ENCODE assay signal across 11 cellular contexts in the genomic region with DNA sequence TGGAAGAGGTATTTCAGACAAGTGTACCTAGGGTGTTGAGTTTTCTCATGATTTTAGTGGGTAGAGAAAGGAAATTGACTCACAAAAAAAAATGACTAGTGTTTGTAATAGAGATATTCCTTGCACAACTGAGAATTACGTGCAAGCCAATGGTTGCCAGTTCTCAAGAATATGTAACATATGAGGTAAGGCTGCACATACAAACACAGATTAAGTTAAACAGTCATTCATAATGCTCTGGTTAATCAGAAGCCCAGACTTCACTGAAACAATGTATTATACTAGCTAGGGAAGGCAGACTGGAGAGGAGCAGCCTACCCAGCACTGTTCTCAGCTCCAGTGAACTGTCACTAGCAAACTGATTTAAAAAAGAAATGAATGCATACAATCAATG.
DNase-seq lines count a peak whose midpoint lies in the region; ATAC-seq, FAIRE-seq and TF ChIP-seq lines count a peak whose summit lies in the region.
"Had no signal": no experiment of that assay in that cellular context is flagged by ENCODE, and none has a peak within 500 bp of the region (broad histone marks: within the 10 kb centered on the region; RNA-seq: fewer than 3 reads in every experiment).

No MANE protein-coding gene starts in this region.

- H3K27me3 ChIP-seq in MG63 (no peaks in the 10 kb centered on the region), WERI-Rb-1 (ENCODE audit: insufficient read depth, low read depth, severe bottlenecking) (no peaks in the 10 kb centered on the region)

- peak; percentile 41 for DNase-seq in ELR (ENCODE audit: low read depth)
- DNase-seq in MG63, result peak; percentile 20
- DNase-seq in iris pigment epithelial cell (ENCODE audit: low read depth), result peak; percentile 57
- no peak for DNase-seq in WERI-Rb-1
- DNase-seq in NCI-H1092 treated with DMSO at 0.1 percent for 48 hours (lab: John Stamatoyannopoulos, UW), result no peak
- DNase-seq in GM12892 (ENCODE audit: insufficient read length), result no peak
- no peak for DNase-seq in caudate nucleus (lab: John Stamatoyannopoulos, UW)
- DNase-seq: activated CD8-positive, alpha-beta memory T cell treated with anti-CD3 and anti-CD28 coated beads, Interleukin-2, amount 50 U/mL, for 48 hours; hippocampal formation; NCI-H748 treated with DMSO at 0.1 percent for 48 hours had no signal

- TF ChIP-seq CTCF in WERI-Rb-1 (IDR thresholded peaks at IDR 0.05; ENCODE audit: low read depth, low read length), result no peak

- H3K9me3 ChIP-seq in MG63 (no peaks in the 10 kb centered on the region; the same call in 1 of the 2 replicates), WERI-Rb-1 (ENCODE audit: severe bottlenecking) (no peaks in the 10 kb centered on the region)

- no peak for TF ChIP-seq POLR2A in GM12892 (IDR thresholded peaks at IDR 0.05; ENCODE audit: low read depth, low read length)

- H3K4me3 ChIP-seq in MG63, result no peak overlapping the region
- no peak overlapping the region for H3K4me3 ChIP-seq in WERI-Rb-1 (ENCODE audit: low read depth, low read length)

- no peak for FAIRE-seq in GM12892 (lab: Jason Lieb, UNC)

- H3K36me3 ChIP-seq in MG63 (no peaks in the 10 kb centered on the region), WERI-Rb-1 (no peaks in the 10 kb centered on the region)

- H3K27ac ChIP-seq in WERI-Rb-1 (no peak overlapping the region), caudate nucleus (ENCODE audit: low read depth, low read length) (no peak overlapping the region)

- ATAC-seq in GM21786 (IDR thresholded peaks at IDR 0.05; ENCODE audit: unreplicated experiment), result peak; percentile 58

Comparison
In these comparisons a context has a peak if more than half of its experiments do, and no peak if none do; other contexts are left out.
1. DNase-seq: peak in ELR (single experiment), MG63 (single experiment) and iris pigment epithelial cell (single experiment); none in WERI-Rb-1 (single experiment), NCI-H1092 treated with DMSO at 0.1 percent for 48 hours (single experiment), GM12892 (single experiment) and caudate nucleus (0 of 61).